In the genomic region with DNA sequence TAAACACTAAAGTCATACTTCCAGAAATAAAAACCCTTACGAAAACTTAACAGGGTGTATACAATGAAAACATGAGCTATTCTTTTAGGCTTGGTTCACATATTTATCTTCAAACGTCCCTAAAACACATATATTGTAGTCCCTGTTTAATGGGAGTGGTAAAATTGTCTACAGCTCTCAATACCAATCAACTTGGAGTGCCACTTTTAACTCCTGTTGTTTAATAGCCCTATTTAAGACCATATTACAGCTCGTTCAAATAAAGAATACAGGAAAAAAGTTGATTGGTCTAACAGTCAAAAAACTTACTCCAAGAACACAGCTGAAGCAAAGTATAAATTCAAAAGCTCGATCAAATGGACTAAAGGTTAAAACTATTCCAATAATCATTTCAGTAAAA, we compare ENCODE assay signal across 1 cellular context.
TF ChIP-seq lines count a peak whose summit lies in the region.

No MANE protein-coding gene starts in this region.

TF ChIP-seq in GM23338, 12 proteins besides CTCF, POLR2A, EP300 and RAD21 (continued from another document):
- TF ChIP-seq, protein P1, sequence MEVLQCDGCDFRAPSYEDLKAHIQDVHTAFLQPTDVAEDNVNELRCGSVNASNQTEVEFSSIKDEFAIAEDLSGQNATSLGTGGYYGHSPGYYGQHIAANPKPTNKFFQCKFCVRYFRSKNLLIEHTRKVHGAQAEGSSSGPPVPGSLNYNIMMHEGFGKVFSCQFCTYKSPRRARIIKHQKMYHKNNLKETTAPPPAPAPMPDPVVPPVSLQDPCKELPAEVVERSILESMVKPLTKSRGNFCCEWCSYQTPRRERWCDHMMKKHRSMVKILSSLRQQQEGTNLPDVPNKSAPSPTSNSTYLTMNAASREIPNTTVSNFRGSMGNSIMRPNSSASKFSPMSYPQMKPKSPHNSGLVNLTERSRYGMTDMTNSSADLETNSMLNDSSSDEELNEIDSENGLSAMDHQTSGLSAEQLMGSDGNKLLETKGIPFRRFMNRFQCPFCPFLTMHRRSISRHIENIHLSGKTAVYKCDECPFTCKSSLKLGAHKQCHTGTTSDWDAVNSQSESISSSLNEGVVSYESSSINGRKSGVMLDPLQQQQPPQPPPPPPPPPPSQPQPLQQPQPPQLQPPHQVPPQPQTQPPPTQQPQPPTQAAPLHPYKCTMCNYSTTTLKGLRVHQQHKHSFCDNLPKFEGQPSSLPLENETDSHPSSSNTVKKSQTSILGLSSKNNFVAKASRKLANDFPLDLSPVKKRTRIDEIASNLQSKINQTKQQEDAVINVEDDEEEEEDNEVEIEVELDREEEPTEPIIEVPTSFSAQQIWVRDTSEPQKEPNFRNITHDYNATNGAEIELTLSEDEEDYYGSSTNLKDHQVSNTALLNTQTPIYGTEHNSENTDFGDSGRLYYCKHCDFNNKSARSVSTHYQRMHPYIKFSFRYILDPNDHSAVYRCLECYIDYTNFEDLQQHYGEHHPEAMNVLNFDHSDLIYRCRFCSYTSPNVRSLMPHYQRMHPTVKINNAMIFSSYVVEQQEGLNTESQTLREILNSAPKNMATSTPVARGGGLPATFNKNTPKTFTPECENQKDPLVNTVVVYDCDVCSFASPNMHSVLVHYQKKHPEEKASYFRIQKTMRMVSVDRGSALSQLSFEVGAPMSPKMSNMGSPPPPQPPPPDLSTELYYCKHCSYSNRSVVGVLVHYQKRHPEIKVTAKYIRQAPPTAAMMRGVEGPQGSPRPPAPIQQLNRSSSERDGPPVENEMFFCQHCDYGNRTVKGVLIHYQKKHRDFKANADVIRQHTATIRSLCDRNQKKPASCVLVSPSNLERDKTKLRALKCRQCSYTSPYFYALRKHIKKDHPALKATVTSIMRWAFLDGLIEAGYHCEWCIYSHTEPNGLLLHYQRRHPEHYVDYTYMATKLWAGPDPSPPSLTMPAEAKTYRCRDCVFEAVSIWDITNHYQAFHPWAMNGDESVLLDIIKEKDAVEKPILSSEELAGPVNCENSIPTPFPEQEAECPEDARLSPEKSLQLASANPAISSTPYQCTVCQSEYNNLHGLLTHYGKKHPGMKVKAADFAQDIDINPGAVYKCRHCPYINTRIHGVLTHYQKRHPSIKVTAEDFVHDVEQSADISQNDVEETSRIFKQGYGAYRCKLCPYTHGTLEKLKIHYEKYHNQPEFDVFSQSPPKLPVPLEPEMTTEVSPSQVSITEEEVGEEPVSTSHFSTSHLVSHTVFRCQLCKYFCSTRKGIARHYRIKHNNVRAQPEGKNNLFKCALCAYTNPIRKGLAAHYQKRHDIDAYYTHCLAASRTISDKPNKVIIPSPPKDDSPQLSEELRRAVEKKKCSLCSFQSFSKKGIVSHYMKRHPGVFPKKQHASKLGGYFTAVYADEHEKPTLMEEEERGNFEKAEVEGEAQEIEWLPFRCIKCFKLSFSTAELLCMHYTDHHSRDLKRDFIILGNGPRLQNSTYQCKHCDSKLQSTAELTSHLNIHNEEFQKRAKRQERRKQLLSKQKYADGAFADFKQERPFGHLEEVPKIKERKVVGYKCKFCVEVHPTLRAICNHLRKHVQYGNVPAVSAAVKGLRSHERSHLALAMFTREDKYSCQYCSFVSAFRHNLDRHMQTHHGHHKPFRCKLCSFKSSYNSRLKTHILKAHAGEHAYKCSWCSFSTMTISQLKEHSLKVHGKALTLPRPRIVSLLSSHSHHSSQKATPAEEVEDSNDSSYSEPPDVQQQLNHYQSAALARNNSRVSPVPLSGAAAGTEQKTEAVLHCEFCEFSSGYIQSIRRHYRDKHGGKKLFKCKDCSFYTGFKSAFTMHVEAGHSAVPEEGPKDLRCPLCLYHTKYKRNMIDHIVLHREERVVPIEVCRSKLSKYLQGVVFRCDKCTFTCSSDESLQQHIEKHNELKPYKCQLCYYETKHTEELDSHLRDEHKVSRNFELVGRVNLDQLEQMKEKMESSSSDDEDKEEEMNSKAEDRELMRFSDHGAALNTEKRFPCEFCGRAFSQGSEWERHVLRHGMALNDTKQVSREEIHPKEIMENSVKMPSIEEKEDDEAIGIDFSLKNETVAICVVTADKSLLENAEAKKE (CRISPR knock-in tag; IDR thresholded peaks at IDR 0.05) = no peak
- TF ChIP-seq, protein P2, sequence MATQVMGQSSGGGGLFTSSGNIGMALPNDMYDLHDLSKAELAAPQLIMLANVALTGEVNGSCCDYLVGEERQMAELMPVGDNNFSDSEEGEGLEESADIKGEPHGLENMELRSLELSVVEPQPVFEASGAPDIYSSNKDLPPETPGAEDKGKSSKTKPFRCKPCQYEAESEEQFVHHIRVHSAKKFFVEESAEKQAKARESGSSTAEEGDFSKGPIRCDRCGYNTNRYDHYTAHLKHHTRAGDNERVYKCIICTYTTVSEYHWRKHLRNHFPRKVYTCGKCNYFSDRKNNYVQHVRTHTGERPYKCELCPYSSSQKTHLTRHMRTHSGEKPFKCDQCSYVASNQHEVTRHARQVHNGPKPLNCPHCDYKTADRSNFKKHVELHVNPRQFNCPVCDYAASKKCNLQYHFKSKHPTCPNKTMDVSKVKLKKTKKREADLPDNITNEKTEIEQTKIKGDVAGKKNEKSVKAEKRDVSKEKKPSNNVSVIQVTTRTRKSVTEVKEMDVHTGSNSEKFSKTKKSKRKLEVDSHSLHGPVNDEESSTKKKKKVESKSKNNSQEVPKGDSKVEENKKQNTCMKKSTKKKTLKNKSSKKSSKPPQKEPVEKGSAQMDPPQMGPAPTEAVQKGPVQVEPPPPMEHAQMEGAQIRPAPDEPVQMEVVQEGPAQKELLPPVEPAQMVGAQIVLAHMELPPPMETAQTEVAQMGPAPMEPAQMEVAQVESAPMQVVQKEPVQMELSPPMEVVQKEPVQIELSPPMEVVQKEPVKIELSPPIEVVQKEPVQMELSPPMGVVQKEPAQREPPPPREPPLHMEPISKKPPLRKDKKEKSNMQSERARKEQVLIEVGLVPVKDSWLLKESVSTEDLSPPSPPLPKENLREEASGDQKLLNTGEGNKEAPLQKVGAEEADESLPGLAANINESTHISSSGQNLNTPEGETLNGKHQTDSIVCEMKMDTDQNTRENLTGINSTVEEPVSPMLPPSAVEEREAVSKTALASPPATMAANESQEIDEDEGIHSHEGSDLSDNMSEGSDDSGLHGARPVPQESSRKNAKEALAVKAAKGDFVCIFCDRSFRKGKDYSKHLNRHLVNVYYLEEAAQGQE (IDR thresholded peaks at IDR 0.05; ENCODE audit: unreplicated experiment) = no peak
- TF ChIP-seq JUNB (IDR thresholded peaks at IDR 0.05; ENCODE audit: unreplicated experiment) (no peak), STAT1 (IDR thresholded peaks at IDR 0.05; ENCODE audit: unreplicated experiment) (no peak)
- TF ChIP-seq, protein P3, sequence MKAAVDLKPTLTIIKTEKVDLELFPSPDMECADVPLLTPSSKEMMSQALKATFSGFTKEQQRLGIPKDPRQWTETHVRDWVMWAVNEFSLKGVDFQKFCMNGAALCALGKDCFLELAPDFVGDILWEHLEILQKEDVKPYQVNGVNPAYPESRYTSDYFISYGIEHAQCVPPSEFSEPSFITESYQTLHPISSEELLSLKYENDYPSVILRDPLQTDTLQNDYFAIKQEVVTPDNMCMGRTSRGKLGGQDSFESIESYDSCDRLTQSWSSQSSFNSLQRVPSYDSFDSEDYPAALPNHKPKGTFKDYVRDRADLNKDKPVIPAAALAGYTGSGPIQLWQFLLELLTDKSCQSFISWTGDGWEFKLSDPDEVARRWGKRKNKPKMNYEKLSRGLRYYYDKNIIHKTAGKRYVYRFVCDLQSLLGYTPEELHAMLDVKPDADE (IDR thresholded peaks at IDR 0.05) = no peak
